3 cellular contexts compared by ENCODE assay signal in genomic region chr6:118705799-118706481, GRCh38.
TF ChIP-seq lines count a peak whose summit lies in the region.

No MANE protein-coding gene starts in this region.

TF ChIP-seq in SK-N-SH, 30 proteins besides CTCF, POLR2A, EP300 and RAD21 (continued from another document):
- TF ChIP-seq PBX3 (IDR thresholded peaks at IDR 0.05) = peak; percentile 17; the same call in 1 of the 2 replicates
- no peak for TF ChIP-seq RFX5 (IDR thresholded peaks at IDR 0.05; ENCODE audit: low read length)
- TF ChIP-seq ELF1 (IDR thresholded peaks at IDR 0.05) = no peak
- TF ChIP-seq NRF1 (IDR thresholded peaks at IDR 0.05; ENCODE audit: low read depth, low read length) = no peak

TF ChIP-seq in SK-N-SH treated with all-trans-retinoic acid at 6 μM for 48 hours, 23 proteins besides CTCF, POLR2A, EP300 and RAD21:
- TF ChIP-seq TSHZ2 (CRISPR knock-in tag; IDR thresholded peaks at IDR 0.05) (no peak), CREB5 (CRISPR knock-in tag; IDR thresholded peaks at IDR 0.05; ENCODE audit: low read depth) (no peak), ZC3H10 (CRISPR knock-in tag; IDR thresholded peaks at IDR 0.05) (no peak), GLIS3 (CRISPR knock-in tag; IDR thresholded peaks at IDR 0.05) (no peak), TOX (CRISPR knock-in tag; IDR thresholded peaks at IDR 0.05; ENCODE audit: borderline replicate concordance) (no peak), CSDC2 (CRISPR knock-in tag; IDR thresholded peaks at IDR 0.05) (no peak), OSR1 (CRISPR knock-in tag; IDR thresholded peaks at IDR 0.05) (no peak), ESRRG (CRISPR knock-in tag; IDR thresholded peaks at IDR 0.05) (no peak), ZNF565 (CRISPR knock-in tag; conservative IDR thresholded peaks at IDR 0.05; ENCODE audit: low read depth) (no peak), ARNTL (CRISPR knock-in tag; IDR thresholded peaks at IDR 0.05; ENCODE audit: borderline replicate concordance, low read depth) (no peak), ZFP3 (CRISPR knock-in tag; IDR thresholded peaks at IDR 0.05) (no peak), ZNF70 (CRISPR knock-in tag; IDR thresholded peaks at IDR 0.05) (no peak), ZNF8 (CRISPR knock-in tag; IDR thresholded peaks at IDR 0.05) (no peak), POU6F1 (CRISPR knock-in tag; IDR thresholded peaks at IDR 0.05; ENCODE audit: borderline replicate concordance, low read depth) (no peak), PPARA (CRISPR knock-in tag; IDR thresholded peaks at IDR 0.05; ENCODE audit: borderline replicate concordance) (no peak), BACH2 (CRISPR knock-in tag; IDR thresholded peaks at IDR 0.05; ENCODE audit: borderline replicate concordance) (no peak), CSRNP3 (CRISPR knock-in tag; IDR thresholded peaks at IDR 0.05) (no peak), RARB (CRISPR knock-in tag; IDR thresholded peaks at IDR 0.05) (no peak), TCF4 (CRISPR knock-in tag; IDR thresholded peaks at IDR 0.05; ENCODE audit: borderline replicate concordance) (no peak), SNAI2 (CRISPR knock-in tag; IDR thresholded peaks at IDR 0.05) (no peak)

TF ChIP-seq in GM23338, 12 proteins besides CTCF, POLR2A, EP300 and RAD21 (continued from another document):
- TF ChIP-seq ETS1 (IDR thresholded peaks at IDR 0.05) (no peak), EZH2phosphoT487 (IDR thresholded peaks at IDR 0.05; ENCODE audit: unreplicated experiment) (no peak), STAT1 (IDR thresholded peaks at IDR 0.05; ENCODE audit: unreplicated experiment) (no peak), ZNF331 (CRISPR knock-in tag; IDR thresholded peaks at IDR 0.05; ENCODE audit: low read depth) (no peak), JUNB (IDR thresholded peaks at IDR 0.05; ENCODE audit: unreplicated experiment) (no peak), REST (IDR thresholded peaks at IDR 0.05; ENCODE audit: unreplicated experiment) (no peak), ZNF462 (CRISPR knock-in tag; IDR thresholded peaks at IDR 0.05) (no peak)
TF ChIP-seq in GM23338: peak in this region for 0.
